16 cellular contexts compared by ENCODE assay signal in the genomic region with DNA sequence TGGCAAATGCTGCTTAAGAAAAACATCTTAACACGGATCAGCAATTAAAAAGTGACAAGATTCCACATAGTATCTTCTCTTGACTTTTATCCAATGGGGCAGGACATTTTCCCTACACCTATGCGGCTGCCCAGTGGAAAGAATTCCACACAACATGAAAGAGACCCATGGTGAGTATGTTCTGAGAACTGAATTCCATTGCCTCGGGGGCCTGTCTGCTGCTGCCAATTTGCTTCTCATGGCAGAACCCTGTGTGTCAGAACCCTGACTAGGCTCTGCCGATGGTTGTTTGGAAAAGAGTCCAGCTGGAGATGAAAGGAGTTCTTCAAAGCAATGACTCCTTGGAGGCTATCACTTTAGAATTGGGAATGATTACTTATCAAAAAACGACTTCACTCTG.
DNase-seq lines count a peak whose midpoint lies in the region; ATAC-seq and TF ChIP-seq lines count a peak whose summit lies in the region.
"Had no signal": no experiment of that assay in that cellular context is flagged by ENCODE, and none has a peak within 500 bp of the region (broad histone marks: within the 10 kb centered on the region; RNA-seq: fewer than 3 reads in every experiment).

No MANE protein-coding gene starts in this region.

- no peaks in the 10 kb centered on the region for H3K27me3 ChIP-seq in trophoblast cell (ENCODE audit: insufficient read depth, low read length)
- H3K27me3 ChIP-seq: BLaER1 treated with 17β-estradiol and CSF1 and Interleukin-3, amounts not matched to agents 10 nM and 100 nM had no signal

- peaks cover 50% of the 10 kb centered on the region for H3K36me3 Mint-ChIP-seq in activated CD8-positive, alpha-beta T cell treated with anti-CD3 and anti-CD28 coated beads, Interleukin-2, amount 10 ng/mL, durations not matched to agents 7 days and 5 days (ENCODE audit: low read depth)
- peaks cover 17% of the 10 kb centered on the region for H3K36me3 Mint-ChIP-seq in activated CD8-positive, alpha-beta T cell treated with anti-CD3 and anti-CD28 coated beads for 36 hours (ENCODE audit: low read depth)
- H3K36me3 Mint-ChIP-seq in nephron progenitor cell (ENCODE audit: low read depth) = peaks cover 59% of the 10 kb centered on the region

- H3K36me3 ChIP-seq in trophoblast cell (ENCODE audit: control insufficient read depth in 1 of 2, insufficient read depth in 2 of 2, low read length in 2 of 2) = peaks cover 3 to 19% of the 10 kb centered on the region in 2 experiments

- no peak overlapping the region for H3K9ac ChIP-seq in trophoblast cell (ENCODE audit: low read length)

- H3K23ac ChIP-seq in trophoblast cell (ENCODE audit: low read length) = no peak overlapping the region

- H2AK5ac ChIP-seq in trophoblast cell (ENCODE audit: low read length) = no peak overlapping the region

- no peak overlapping the region for H3K18ac ChIP-seq in trophoblast cell (ENCODE audit: low read length)

- no peaks in the 10 kb centered on the region for H3K79me2 ChIP-seq in trophoblast cell (ENCODE audit: control insufficient read depth, insufficient read depth, low read length, poor library complexity)

- peaks cover 11% of the 10 kb centered on the region for H3K4me1 Mint-ChIP-seq in activated CD8-positive, alpha-beta T cell treated with anti-CD3 and anti-CD28 coated beads, Interleukin-2, amount 10 ng/mL, durations not matched to agents 7 days and 5 days (ENCODE audit: low read depth)
- H3K4me1 Mint-ChIP-seq in activated CD8-positive, alpha-beta T cell treated with anti-CD3 and anti-CD28 coated beads for 36 hours (ENCODE audit: low read depth) = peaks cover 9% of the 10 kb centered on the region
- no peaks in the 10 kb centered on the region for H3K4me1 Mint-ChIP-seq in nephron progenitor cell

- POLR2A ChIA-PET in activated CD8-positive, alpha-beta T cell treated with anti-CD3 and anti-CD28 coated beads, Interleukin-2, amount 10 ng/mL, durations not matched to agents 7 days and 5 days (lab: Charles Lee) = no interaction called here
- POLR2A ChIA-PET in activated CD8-positive, alpha-beta T cell treated with anti-CD3 and anti-CD28 coated beads for 36 hours (lab: Charles Lee) = no interaction called here

- no peaks in the 10 kb centered on the region for H3K79me1 ChIP-seq in trophoblast cell (ENCODE audit: low read length)

- H3K4me1 ChIP-seq in trophoblast cell (ENCODE audit: control insufficient read depth in 1 of 2, insufficient read depth in 2 of 2, low read length in 2 of 2) = peaks cover 0 to 2% of the 10 kb centered on the region in 2 experiments

- WGBS in trophoblast cell (ENCODE audit: extremely low coverage, insufficient coverage, insufficient read length) = no CpG with 5 or more reads among the region's 5 CpGs

- no peak overlapping the region for H4K8ac ChIP-seq in trophoblast cell (ENCODE audit: low read depth, low read length)

- no peak for ATAC-seq in activated CD8-positive, alpha-beta T cell treated with anti-CD3 and anti-CD28 coated beads, Interleukin-2, amount 10 ng/mL, durations not matched to agents 7 days and 5 days
- ATAC-seq in activated CD8-positive, alpha-beta T cell treated with anti-CD3 and anti-CD28 coated beads for 36 hours = no peak
- ATAC-seq in HG03354 (IDR thresholded peaks at IDR 0.05; ENCODE audit: poor library complexity, severe bottlenecking, unreplicated experiment) = no peak

- no peak overlapping the region for H3K27ac ChIP-seq in trophoblast cell (ENCODE audit: low read depth, low read length)
- H3K27ac ChIP-seq: 22Rv1; BLaER1 treated with 17β-estradiol and CSF1 and Interleukin-3, amounts not matched to agents 10 nM and 100 nM; PC-9 had no signal

- no peak overlapping the region for H3K4me2 ChIP-seq in trophoblast cell (ENCODE audit: low read length)
- H3K4me2 ChIP-seq: BLaER1 treated with 17β-estradiol and CSF1 and Interleukin-3, amounts not matched to agents 10 nM and 100 nM; PC-9 had no signal

- CTCF ChIA-PET in activated CD8-positive, alpha-beta T cell treated with anti-CD3 and anti-CD28 coated beads, Interleukin-2, amount 10 ng/mL, durations not matched to agents 7 days and 5 days (lab: Charles Lee) = no interaction called here
- CTCF ChIA-PET in activated CD8-positive, alpha-beta T cell treated with anti-CD3 and anti-CD28 coated beads for 36 hours (lab: Charles Lee) = interaction anchor here (0.9 to 1.0 kb wide), 2 partner anchors 97 to 265 kb away, joined by 3 to 4 read pairs; a partner anchor contains a TSS

- no peak for TF ChIP-seq CTCF in activated CD8-positive, alpha-beta T cell treated with anti-CD3 and anti-CD28 coated beads for 36 hours (IDR thresholded peaks at IDR 0.05)
- TF ChIP-seq CTCF in epithelial cell of esophagus (IDR thresholded peaks at IDR 0.05; ENCODE audit: insufficient read depth, low read depth, low read length, missing control alignments) (no peak), nephron progenitor cell (IDR thresholded peaks at IDR 0.05) (no peak)

- H3K4me3 ChIP-seq in epithelial cell of esophagus (ENCODE audit: low read length) (no peak overlapping the region), trophoblast cell (ENCODE audit: low read depth, low read length) (no peak overlapping the region)
- H3K4me3 ChIP-seq: BLaER1 treated with 17β-estradiol and CSF1 and Interleukin-3, amounts not matched to agents 10 nM and 100 nM; PC-9 had no signal

- H3K14ac ChIP-seq in trophoblast cell (ENCODE audit: low read length) = no peak overlapping the region

- intact Hi-C loops in activated CD8-positive, alpha-beta T cell treated with anti-CD3 and anti-CD28 coated beads for 36 hours (cut with micrococcal nuclease) = no loop called here

- no peak overlapping the region for H2BK5ac ChIP-seq in trophoblast cell (ENCODE audit: low read depth, low read length, poor library complexity)

- H3K9me3 Mint-ChIP-seq in activated CD8-positive, alpha-beta T cell treated with anti-CD3 and anti-CD28 coated beads, Interleukin-2, amount 10 ng/mL, durations not matched to agents 7 days and 5 days (ENCODE audit: insufficient read depth) = no peaks in the 10 kb centered on the region
- H3K9me3 Mint-ChIP-seq in activated CD8-positive, alpha-beta T cell treated with anti-CD3 and anti-CD28 coated beads for 36 hours = no peaks in the 10 kb centered on the region
- no peaks in the 10 kb centered on the region for H3K9me3 Mint-ChIP-seq in nephron progenitor cell

- H3K9me3 ChIP-seq in trophoblast cell (ENCODE audit: insufficient read depth, low read depth, low read length) = no peaks in the 10 kb centered on the region
- H3K9me3 ChIP-seq: BLaER1 treated with 17β-estradiol and CSF1 and Interleukin-3, amounts not matched to agents 10 nM and 100 nM had no signal

- H4K12ac ChIP-seq in trophoblast cell (ENCODE audit: low read depth, low read length) = no peak overlapping the region

- no peak overlapping the region for H2BK120ac ChIP-seq in trophoblast cell (ENCODE audit: insufficient read depth, low read length, poor library complexity)

- DNase-seq in activated CD8-positive, alpha-beta T cell treated with anti-CD3 and anti-CD28 coated beads, Interleukin-2, amount 10 ng/mL, durations not matched to agents 7 days and 5 days = no peak
- no peak for DNase-seq in activated CD8-positive, alpha-beta T cell treated with anti-CD3 and anti-CD28 coated beads for 36 hours
- DNase-seq in RPMI7951 (ENCODE audit: low read depth) (peak; percentile 77), epithelial cell of esophagus (ENCODE audit: low read depth) (peak; percentile 46), trophoblast cell (peak; percentile 71 to 75), nephron progenitor cell (no peak)
- no peak for DNase-seq in stimulated activated CD4-positive, alpha-beta T cell treated with anti-CD3 and anti-CD28 coated beads, Interleukin-4, amount 100 ng/mL, for 1 hour
- DNase-seq: DMS53, GDM1, KBM-7, NCI-H1694, NCI-H446, PC-9 had no signal

- peak overlapping the region; percentile 6 for H3K27ac Mint-ChIP-seq in activated CD8-positive, alpha-beta T cell treated with anti-CD3 and anti-CD28 coated beads, Interleukin-2, amount 10 ng/mL, durations not matched to agents 7 days and 5 days
- no peak overlapping the region for H3K27ac Mint-ChIP-seq in activated CD8-positive, alpha-beta T cell treated with anti-CD3 and anti-CD28 coated beads for 36 hours
- H3K27ac Mint-ChIP-seq in nephron progenitor cell = no peak overlapping the region

- no peak overlapping the region for H2AFZ ChIP-seq in trophoblast cell (ENCODE audit: insufficient read depth, low read length, poor library complexity)
- H2AFZ ChIP-seq: PC-9 had no signal

- no peak overlapping the region for H3K4me3 Mint-ChIP-seq in activated CD8-positive, alpha-beta T cell treated with anti-CD3 and anti-CD28 coated beads, Interleukin-2, amount 10 ng/mL, durations not matched to agents 7 days and 5 days
- H3K4me3 Mint-ChIP-seq in activated CD8-positive, alpha-beta T cell treated with anti-CD3 and anti-CD28 coated beads for 36 hours = no peak overlapping the region
- H3K4me3 Mint-ChIP-seq in nephron progenitor cell = no peak overlapping the region

- H4K91ac ChIP-seq in trophoblast cell (ENCODE audit: low read depth, low read length) = no peak overlapping the region

- no peaks in the 10 kb centered on the region for H3K27me3 Mint-ChIP-seq in activated CD8-positive, alpha-beta T cell treated with anti-CD3 and anti-CD28 coated beads, Interleukin-2, amount 10 ng/mL, durations not matched to agents 7 days and 5 days (ENCODE audit: low read depth)
- H3K27me3 Mint-ChIP-seq in activated CD8-positive, alpha-beta T cell treated with anti-CD3 and anti-CD28 coated beads for 36 hours = no peaks in the 10 kb centered on the region
- H3K27me3 Mint-ChIP-seq in nephron progenitor cell (ENCODE audit: low read depth, poor library complexity) = peaks cover 2% of the 10 kb centered on the region

- no peak overlapping the region for H2BK12ac ChIP-seq in trophoblast cell (ENCODE audit: low read length)

- H3K4ac ChIP-seq in trophoblast cell (ENCODE audit: low read depth, low read length) = no peak overlapping the region

Comparison
In these comparisons a context has a peak if more than half of its experiments do, and no peak if none do; other contexts are left out.
1. DNase-seq: peak in RPMI7951 (single experiment), epithelial cell of esophagus (single experiment) and trophoblast cell (2 of 2); none in activated CD8-positive, alpha-beta T cell treated with anti-CD3 and anti-CD28 coated beads, Interleukin-2, amount 10 ng/mL, durations not matched to agents 7 days and 5 days (single experiment), activated CD8-positive, alpha-beta T cell treated with anti-CD3 and anti-CD28 coated beads for 36 hours (single experiment), nephron progenitor cell (single experiment) and stimulated activated CD4-positive, alpha-beta T cell treated with anti-CD3 and anti-CD28 coated beads, Interleukin-4, amount 100 ng/mL, for 1 hour (single experiment).